In genomic region chr14:96901227-96901626, GRCh38 we compare ENCODE assay signal across 15 cellular contexts.
A peak's percentile ranks its signal among the peaks of the same experiment; 100 is the strongest.
DNase-seq lines count a peak whose midpoint lies in the region; ATAC-seq and TF ChIP-seq lines count a peak whose summit lies in the region.
"Had no signal": no experiment of that assay in that cellular context is flagged by ENCODE, and none has a peak within 500 bp of the region (broad histone marks: within the 10 kb centered on the region; RNA-seq: fewer than 3 reads in every experiment).

No MANE protein-coding gene starts in this region.

- H3K79me2 ChIP-seq in trophoblast cell (ENCODE audit: control insufficient read depth, insufficient read depth, low read length, poor library complexity) = no peaks in the 10 kb centered on the region
- H3K79me2 ChIP-seq: parathyroid adenoma had no signal

- no peak overlapping the region for H3K4me2 ChIP-seq in trophoblast cell (ENCODE audit: low read length)

- H3K36me3 Mint-ChIP-seq in mesothelial cell of epicardium = no peaks in the 10 kb centered on the region

- no peaks in the 10 kb centered on the region for H3K36me3 ChIP-seq in trophoblast cell (ENCODE audit: control insufficient read depth in 1 of 2, insufficient read depth in 2 of 2, low read length in 2 of 2)

- no peaks in the 10 kb centered on the region for H3K9me3 ChIP-seq in trophoblast cell (ENCODE audit: insufficient read depth, low read depth, low read length)

- no peak overlapping the region for H4K12ac ChIP-seq in trophoblast cell (ENCODE audit: low read depth, low read length)

- H2BK12ac ChIP-seq in trophoblast cell (ENCODE audit: low read length) = no peak overlapping the region

- no peaks in the 10 kb centered on the region for H3K27me3 Mint-ChIP-seq in mesothelial cell of epicardium (ENCODE audit: low read depth)
- H3K27me3 Mint-ChIP-seq: activated CD8-positive, alpha-beta T cell treated with anti-CD3 and anti-CD28 coated beads for 36 hours had no signal

- no peak overlapping the region for H3K4me3 Mint-ChIP-seq in mesothelial cell of epicardium
- H3K4me3 Mint-ChIP-seq: activated CD8-positive, alpha-beta T cell treated with anti-CD3 and anti-CD28 coated beads for 36 hours had no signal

- H3K18ac ChIP-seq in trophoblast cell (ENCODE audit: low read length) = no peak overlapping the region

- no peak overlapping the region for H3K14ac ChIP-seq in trophoblast cell (ENCODE audit: low read length)

- H2BK120ac ChIP-seq in trophoblast cell (ENCODE audit: insufficient read depth, low read length, poor library complexity) = no peak overlapping the region

- no peaks in the 10 kb centered on the region for H3K9me3 Mint-ChIP-seq in mesothelial cell of epicardium
- H3K9me3 Mint-ChIP-seq: activated CD8-positive, alpha-beta T cell treated with anti-CD3 and anti-CD28 coated beads for 36 hours had no signal

- TF ChIP-seq CTCF in GM13976 (IDR thresholded peaks at IDR 0.05; ENCODE audit: borderline replicate concordance, control extremely low read depth, extremely low read depth, insufficient read depth, missing control alignments) = no peak
- TF ChIP-seq CTCF in mesothelial cell of epicardium (IDR thresholded peaks at IDR 0.05; ENCODE audit: unreplicated experiment) = no peak

- H3K27ac ChIP-seq in trophoblast cell (ENCODE audit: low read depth, low read length) = no peak overlapping the region
- H3K27ac ChIP-seq: parathyroid adenoma had no signal

- no peak overlapping the region for H2AFZ ChIP-seq in trophoblast cell (ENCODE audit: insufficient read depth, low read length, poor library complexity)
- H2AFZ ChIP-seq: parathyroid adenoma had no signal

- no peaks in the 10 kb centered on the region for H3K4me1 Mint-ChIP-seq in mesothelial cell of epicardium

- no peak overlapping the region for H2AK5ac ChIP-seq in trophoblast cell (ENCODE audit: low read length)

- no peaks in the 10 kb centered on the region for H3K27me3 ChIP-seq in trophoblast cell (ENCODE audit: insufficient read depth, low read length)

- DNase-seq in GM13976 (ENCODE audit: low spot score) (peak; percentile 60), mesenteric fat pad (ENCODE audit: low spot score) (no peak), mesothelial cell of epicardium (ENCODE audit: low spot score in 2 of 2, unreplicated experiment in 2 of 2) (no peak), GOT3 (lab: John Stamatoyannopoulos, UW) (no peak), trophoblast cell (no peak)
- DNase-seq: activated CD8-positive, alpha-beta T cell treated with anti-CD3 and anti-CD28 coated beads for 36 hours; activated naive CD4-positive, alpha-beta T cell treated with Interleukin-2 at 50 U/mL for 16 hours; DMS53; hippocampal formation; NCI-H345; RPMI8226 had no signal

- no peak overlapping the region for H2BK5ac ChIP-seq in trophoblast cell (ENCODE audit: low read depth, low read length, poor library complexity)

- WGBS in trophoblast cell (ENCODE audit: extremely low coverage, insufficient coverage, insufficient read length) = no CpG with 5 or more reads among the region's 3 CpGs

- H3K4ac ChIP-seq in trophoblast cell (ENCODE audit: low read depth, low read length) = no peak overlapping the region

- H3K9ac ChIP-seq in trophoblast cell (ENCODE audit: low read length) = no peak overlapping the region
- H3K9ac ChIP-seq: parathyroid adenoma had no signal

- no peaks in the 10 kb centered on the region for H3K4me1 ChIP-seq in trophoblast cell (ENCODE audit: control insufficient read depth in 1 of 2, insufficient read depth in 2 of 2, low read length in 2 of 2)
- H3K4me1 ChIP-seq: parathyroid adenoma had no signal

- no peak overlapping the region for H3K23ac ChIP-seq in trophoblast cell (ENCODE audit: low read length)

- no peak overlapping the region for H4K91ac ChIP-seq in trophoblast cell (ENCODE audit: low read depth, low read length)

- no peak overlapping the region for H4K8ac ChIP-seq in trophoblast cell (ENCODE audit: low read depth, low read length)

- H3K4me3 ChIP-seq in trophoblast cell (ENCODE audit: low read depth, low read length) = no peak overlapping the region

- in situ Hi-C loops in GM13976 (cut with MboI; ENCODE audit: low sequenced_read_pairs, unreplicated experiment) = no loop called here

- no peak overlapping the region for H3K27ac Mint-ChIP-seq in mesothelial cell of epicardium
- H3K27ac Mint-ChIP-seq: activated CD8-positive, alpha-beta T cell treated with anti-CD3 and anti-CD28 coated beads for 36 hours had no signal

- ATAC-seq in GM19452 (IDR thresholded peaks at IDR 0.05; ENCODE audit: unreplicated experiment) = peak; percentile 93
- ATAC-seq in HG02798 (IDR thresholded peaks at IDR 0.05; ENCODE audit: poor library complexity, unreplicated experiment) = peak; percentile 88
- peak; percentile 58 for ATAC-seq in HG03469 (IDR thresholded peaks at IDR 0.05; ENCODE audit: unreplicated experiment)
- ATAC-seq: activated CD8-positive, alpha-beta T cell treated with anti-CD3 and anti-CD28 coated beads for 36 hours had no signal

- H3K79me1 ChIP-seq in trophoblast cell (ENCODE audit: low read length) = no peaks in the 10 kb centered on the region
